ENCODE assay signal across 8 cellular contexts in the genomic region with DNA sequence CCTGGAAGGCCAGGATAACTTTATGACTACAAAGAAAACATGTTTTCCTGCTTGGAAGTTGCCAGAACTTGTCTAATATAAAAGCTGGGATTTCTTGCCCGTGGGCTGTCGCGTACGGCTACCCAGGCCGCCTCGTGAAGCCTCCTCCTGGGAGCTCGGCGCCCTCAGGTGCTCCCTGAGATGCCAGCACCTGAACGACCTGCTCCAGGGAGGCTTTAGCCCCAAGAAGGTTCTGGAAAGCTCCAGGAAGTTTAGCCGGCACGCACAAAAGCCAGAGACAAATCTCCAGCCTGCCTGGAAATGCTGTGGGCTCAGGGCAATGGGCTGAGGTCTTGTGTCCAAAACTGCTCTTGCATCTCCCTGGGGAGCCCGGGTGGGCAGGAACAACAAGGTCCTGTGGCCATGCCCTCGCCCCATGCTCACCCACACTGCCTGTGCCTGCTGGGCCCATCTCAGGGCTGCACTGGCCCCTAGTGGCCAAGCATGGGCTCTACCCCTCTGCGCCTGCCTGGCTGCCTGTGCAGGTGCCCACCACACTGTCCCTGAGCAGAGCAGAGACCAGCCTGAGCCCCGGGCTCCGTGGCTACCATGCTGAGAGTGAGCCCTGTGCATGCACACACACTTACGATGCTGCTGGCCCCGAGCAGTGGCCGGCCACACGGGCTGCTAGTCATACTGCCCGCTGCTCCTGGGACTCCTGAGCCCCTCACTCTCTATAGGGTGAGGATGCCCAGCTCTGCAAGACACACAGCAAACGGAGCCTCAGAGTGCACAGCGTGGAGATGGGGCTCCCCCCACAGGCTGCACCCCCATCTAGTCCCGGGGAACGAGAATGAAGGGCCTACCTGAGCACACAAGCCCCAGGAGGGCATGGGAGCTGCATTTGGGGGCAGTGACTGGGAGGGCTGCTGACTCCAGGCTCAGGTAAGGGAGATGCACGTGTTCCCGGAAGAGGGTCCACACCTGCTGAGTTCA. TPM values are rescaled to one million over a fixed set of nuclear protein-coding genes. Genes with fewer than 3 reads are reported as not detected.
DNase-seq lines count a peak whose midpoint lies in the region; ATAC-seq and TF ChIP-seq lines count a peak whose summit lies in the region.

No MANE protein-coding gene starts in this region.

- no peaks in the 10 kb centered on the region for H3K9me3 Mint-ChIP-seq in CD4-positive, alpha-beta T cell

- no peaks in the 10 kb centered on the region for H3K36me3 Mint-ChIP-seq in CD4-positive, alpha-beta T cell (ENCODE audit: low read depth)

- CTCF ChIA-PET in CD4-positive, alpha-beta T cell (lab: Charles Lee) = interaction anchor here (2.9 kb wide), 1 partner anchor 174 kb away, joined by 25 read pairs; no protein-coding TSS in a partner anchor

- intact Hi-C loops in CD4-positive, alpha-beta T cell (cut with DNase I, micrococcal nuclease) = loop anchor here (1.0 to 10.0 kb wide), 4 partner anchors 175 to 537 kb away; no protein-coding TSS in a partner anchor
- intact Hi-C loops in lower lobe of right lung (cut with DNase I) = loop anchor here (10.0 kb wide), 1 partner anchor 177 kb away; no protein-coding TSS in a partner anchor

- peaks cover 32% of the 10 kb centered on the region for H3K27me3 ChIP-seq in CD4-positive, alpha-beta T cell (ENCODE audit: control insufficient read depth, insufficient read depth, low read length)
- peaks cover 23% of the 10 kb centered on the region for H3K27me3 ChIP-seq in lower lobe of right lung (ENCODE audit: low read depth)

- TF ChIP-seq CTCF in CD4-positive, alpha-beta T cell (IDR thresholded peaks at IDR 0.05) = peak; percentile 81
- peak; percentile 96 for TF ChIP-seq CTCF in choroid plexus epithelial cell (conservative IDR thresholded peaks at IDR 0.05; ENCODE audit: low read depth, low read length)
- TF ChIP-seq CTCF in lower lobe of right lung (IDR thresholded peaks at IDR 0.05) = peak; percentile 94

- H3K27ac Mint-ChIP-seq in CD4-positive, alpha-beta T cell = no peak overlapping the region

- POLR2A ChIA-PET in CD4-positive, alpha-beta T cell (lab: Charles Lee) = interaction anchor here (0.6 to 1.2 kb wide), 2 partner anchors 175 to 176 kb away, joined by 3 to 4 read pairs; no protein-coding TSS in a partner anchor

- peak; percentile 99 for ATAC-seq in CD4-positive, alpha-beta T cell (ENCODE audit: poor library complexity)
- peak; percentile 58 for ATAC-seq in GM21717 (IDR thresholded peaks at IDR 0.05; ENCODE audit: unreplicated experiment)
- peak; percentile 81 to 85 for ATAC-seq in lower lobe of right lung
- ATAC-seq in HG03097 (IDR thresholded peaks at IDR 0.05; ENCODE audit: low FRiP score, unreplicated experiment) = no peak

- no peaks in the 10 kb centered on the region for H3K4me1 Mint-ChIP-seq in CD4-positive, alpha-beta T cell (ENCODE audit: low read depth)

- no peak overlapping the region for H3K27ac ChIP-seq in CD4-positive, alpha-beta T cell (ENCODE audit: low read depth, low read length)
- H3K27ac ChIP-seq in lower lobe of right lung = peak overlapping the region; percentile 14

- peaks cover 55% of the 10 kb centered on the region for H3K4me1 ChIP-seq in lower lobe of right lung

- no peaks in the 10 kb centered on the region for H3K9me3 ChIP-seq in CD4-positive, alpha-beta T cell (ENCODE audit: control insufficient read depth, low read length)
- H3K9me3 ChIP-seq in lower lobe of right lung = no peaks in the 10 kb centered on the region

- no peaks in the 10 kb centered on the region for H3K36me3 ChIP-seq in lower lobe of right lung

- peak; percentile 39 to 73 (median 64) for DNase-seq in CD4-positive, alpha-beta T cell
- DNase-seq in NCI-H2227 treated with DMSO at 0.1 percent for 48 hours (lab: John Stamatoyannopoulos, UW) (peak; percentile 43), choroid plexus epithelial cell (ENCODE audit: low read depth) (peak; percentile 73), lower lobe of right lung (peak; percentile 84)
- DNase-seq in activated CD4-positive, alpha-beta T cell treated with anti-CD3 and anti-CD28 coated beads for 48 hours = peak; percentile 83
- DNase-seq in stimulated activated CD8-positive, alpha-beta memory T cell treated with anti-CD3 and anti-CD28 coated beads, Interleukin-15, amount 100 ng/mL, for 24 hours (ENCODE audit: low read depth) = peak; percentile 48

- no peak overlapping the region for H3K4me3 Mint-ChIP-seq in CD4-positive, alpha-beta T cell

- H3K27me3 Mint-ChIP-seq in CD4-positive, alpha-beta T cell = peaks cover 40% of the 10 kb centered on the region

- H3K4me3 ChIP-seq in choroid plexus epithelial cell (ENCODE audit: low read depth, low read length) = no peak overlapping the region
- no peak overlapping the region for H3K4me3 ChIP-seq in lower lobe of right lung

RNA-seq across cellular contexts. Expression of a gene that starts 4.9 kb away (rescaled TPM):
- total RNA-seq in CD4-positive, alpha-beta T cell = 1 to 10 TPM; 1.0 to 1.1 TPM
- total RNA-seq in lower lobe of right lung = 51.8 TPM

Comparison
In these comparisons a context has a peak if more than half of its experiments do, and no peak if none do; other contexts are left out.
1. RNA of a gene that starts 4.9 kb away (total RNA-seq): 51.8 TPM in lower lobe of right lung (single experiment); 1.0 to 1.1 TPM in CD4-positive, alpha-beta T cell; every median in the first group is over 10 times any median in the second.
2. Peak in every context shown above with its lines, with median percentiles within 50 percentile points of each other: DNase-seq and CTCF ChIP-seq.